In the genomic region with DNA sequence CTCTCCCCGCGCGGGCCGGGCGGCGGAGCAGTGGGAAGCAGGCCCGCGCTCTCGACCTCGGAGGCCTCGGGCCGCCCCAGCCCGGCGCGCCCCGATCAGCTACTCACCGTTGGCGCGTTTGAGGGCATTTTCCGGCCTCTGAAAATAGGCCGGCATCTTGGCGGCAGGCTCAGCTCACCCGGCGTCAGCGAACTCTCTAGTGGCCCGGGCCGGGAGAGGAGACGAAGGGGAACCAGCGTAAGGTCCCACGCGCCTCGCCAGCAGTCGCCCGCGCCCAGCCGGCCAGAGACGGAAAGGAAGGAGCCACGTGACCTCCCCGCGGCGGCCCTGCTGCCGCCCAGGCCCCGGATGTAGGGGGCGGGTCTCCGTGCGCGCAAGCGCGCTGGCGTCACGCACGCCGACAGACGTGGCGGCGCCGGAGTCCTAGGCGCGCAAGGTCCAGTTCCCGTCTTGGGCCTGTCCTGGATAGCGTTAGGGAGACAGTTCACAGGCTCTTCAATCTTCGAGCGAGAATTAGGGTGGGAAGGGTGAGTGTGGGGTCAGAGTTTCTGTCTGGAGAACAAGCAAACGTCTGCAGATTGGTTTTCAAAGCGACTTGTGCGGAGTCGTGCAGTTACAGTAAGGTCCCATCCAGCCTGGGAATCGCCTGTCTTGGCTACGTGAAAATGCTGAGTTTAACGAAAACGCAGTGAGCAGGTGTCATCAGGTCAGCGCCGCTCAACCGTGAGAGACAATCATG, we compare ENCODE assay signal across 8 cellular contexts. TPM values are rescaled to one million over a fixed set of nuclear protein-coding genes. Genes with fewer than 3 reads are reported as not detected.
DNase-seq lines count a peak whose midpoint lies in the region; ATAC-seq and TF ChIP-seq lines count a peak whose summit lies in the region.

A gene with protein sequence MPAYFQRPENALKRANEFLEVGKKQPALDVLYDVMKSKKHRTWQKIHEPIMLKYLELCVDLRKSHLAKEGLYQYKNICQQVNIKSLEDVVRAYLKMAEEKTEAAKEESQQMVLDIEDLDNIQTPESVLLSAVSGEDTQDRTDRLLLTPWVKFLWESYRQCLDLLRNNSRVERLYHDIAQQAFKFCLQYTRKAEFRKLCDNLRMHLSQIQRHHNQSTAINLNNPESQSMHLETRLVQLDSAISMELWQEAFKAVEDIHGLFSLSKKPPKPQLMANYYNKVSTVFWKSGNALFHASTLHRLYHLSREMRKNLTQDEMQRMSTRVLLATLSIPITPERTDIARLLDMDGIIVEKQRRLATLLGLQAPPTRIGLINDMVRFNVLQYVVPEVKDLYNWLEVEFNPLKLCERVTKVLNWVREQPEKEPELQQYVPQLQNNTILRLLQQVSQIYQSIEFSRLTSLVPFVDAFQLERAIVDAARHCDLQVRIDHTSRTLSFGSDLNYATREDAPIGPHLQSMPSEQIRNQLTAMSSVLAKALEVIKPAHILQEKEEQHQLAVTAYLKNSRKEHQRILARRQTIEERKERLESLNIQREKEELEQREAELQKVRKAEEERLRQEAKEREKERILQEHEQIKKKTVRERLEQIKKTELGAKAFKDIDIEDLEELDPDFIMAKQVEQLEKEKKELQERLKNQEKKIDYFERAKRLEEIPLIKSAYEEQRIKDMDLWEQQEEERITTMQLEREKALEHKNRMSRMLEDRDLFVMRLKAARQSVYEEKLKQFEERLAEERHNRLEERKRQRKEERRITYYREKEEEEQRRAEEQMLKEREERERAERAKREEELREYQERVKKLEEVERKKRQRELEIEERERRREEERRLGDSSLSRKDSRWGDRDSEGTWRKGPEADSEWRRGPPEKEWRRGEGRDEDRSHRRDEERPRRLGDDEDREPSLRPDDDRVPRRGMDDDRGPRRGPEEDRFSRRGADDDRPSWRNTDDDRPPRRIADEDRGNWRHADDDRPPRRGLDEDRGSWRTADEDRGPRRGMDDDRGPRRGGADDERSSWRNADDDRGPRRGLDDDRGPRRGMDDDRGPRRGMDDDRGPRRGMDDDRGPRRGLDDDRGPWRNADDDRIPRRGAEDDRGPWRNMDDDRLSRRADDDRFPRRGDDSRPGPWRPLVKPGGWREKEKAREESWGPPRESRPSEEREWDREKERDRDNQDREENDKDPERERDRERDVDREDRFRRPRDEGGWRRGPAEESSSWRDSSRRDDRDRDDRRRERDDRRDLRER (N-terminal part only) (minus strand): TSS at position 297 of the 739 bp plus-strand sequence. CDS start 141 bp downstream, at position 156.

- H3K36me3 ChIP-seq in upper lobe of left lung: no peaks in the 10 kb centered on the region

- DNase-seq in NCI-H1105 (lab: John Stamatoyannopoulos, UW) (peak; percentile 50), T-helper 1 cell (peak; percentile 81 to 94 (median 86)), amniotic epithelial cell (ENCODE audit: low read depth) (peak; percentile 85), left cardiac atrium (peak; percentile 93), posterior vena cava (ENCODE audit: low spot score) (peak; percentile 98), upper lobe of left lung (peak; percentile 94 to 99)

- TF ChIP-seq CTCF in GM12875 (IDR thresholded peaks at IDR 0.05; ENCODE audit: borderline replicate concordance, insufficient read depth, low read depth, low read length): no peak
- peak in 1 of 6 experiments; percentile 5 for TF ChIP-seq CTCF in upper lobe of left lung (IDR thresholded peaks at IDR 0.05)

- TF ChIP-seq POLR2A in upper lobe of left lung (IDR thresholded peaks at IDR 0.05): peak in 3 of 4 donors; percentile 89 to 97 (median 93)

- intact Hi-C loops in left cardiac atrium (cut with DNase I): no loop called here
- intact Hi-C loops in posterior vena cava (cut with DNase I): no loop called here

- peak within 1 kb of the TSS; percentile 96 to 99 (median 98) for H3K27ac ChIP-seq in upper lobe of left lung

- peak within 1 kb of the TSS; percentile 100 for H3K4me3 ChIP-seq in GM12875 (ENCODE audit: low read depth, low read length)
- peak within 1 kb of the TSS; percentile 72 to 98 (median 82) for H3K4me3 ChIP-seq in upper lobe of left lung

- no peaks in the 10 kb centered on the region for H3K27me3 ChIP-seq in upper lobe of left lung

- TF ChIP-seq EP300 in upper lobe of left lung (IDR thresholded peaks at IDR 0.05): peak in 1 of 4 donors; percentile 46

- ATAC-seq in HG02623 (IDR thresholded peaks at IDR 0.05; ENCODE audit: unreplicated experiment): peak; percentile 78
- peak; percentile 96 to 98 for ATAC-seq in left cardiac atrium
- ATAC-seq in upper lobe of left lung (ENCODE audit: low FRiP score in 2 of 2): peak; percentile 95 to 98

- no peaks in the 10 kb centered on the region for H3K9me3 ChIP-seq in upper lobe of left lung

- 0 to 1% methylated on average over 13 to 36 of the region's 74 CpGs for WGBS in upper lobe of left lung, 2 donors

- H3K4me1 ChIP-seq in upper lobe of left lung: peaks cover 31 to 45% (median 36%) of the 10 kb centered on the region in 4 donors

RNA-seq across cellular contexts. Expression of the gene that starts here (rescaled TPM):
- total RNA-seq in left cardiac atrium (100 to 1,000 TPM in 1 of 2 donors, 10 to 100 TPM in 1; 70.0 to 106 TPM), posterior vena cava (100 to 1,000 TPM in 1 of 2 donors, 10 to 100 TPM in 1; 82.2 to 101 TPM), upper lobe of left lung (100 to 1,000 TPM in 4 of 6 donors, 10 to 100 TPM in 2; 90.2 to 138 (median 107) TPM)

Comparison
In these comparisons a context has a peak if more than half of its experiments do, and no peak if none do; other contexts are left out.
1. Peak in every context shown above with its lines: DNase-seq, ATAC-seq, H3K4me3 ChIP-seq and H3K27ac ChIP-seq.